22 cellular contexts compared by ENCODE assay signal in genomic region chr17:21358185-21358584, GRCh38. TPM values are rescaled to one million over a fixed set of nuclear protein-coding genes. Genes with fewer than 3 reads are reported as not detected.
DNase-seq lines count a peak whose midpoint lies in the region; ATAC-seq and TF ChIP-seq lines count a peak whose summit lies in the region.
"Had no signal": no experiment of that assay in that cellular context is flagged by ENCODE, and none has a peak within 500 bp of the region (broad histone marks: within the 10 kb centered on the region; RNA-seq: fewer than 3 reads in every experiment).

No MANE protein-coding gene starts in this region.

- no peaks in the 10 kb centered on the region for H3K9me3 Mint-ChIP-seq in neural crest cell
- H3K9me3 Mint-ChIP-seq: HFFc6 had no signal

- peak; percentile 36 for DNase-seq in NCI-H1092 treated with DMSO at 0.1 percent for 48 hours (lab: John Stamatoyannopoulos, UW)
- no peak for DNase-seq in NCI-H1092 (lab: John Stamatoyannopoulos, UW)
- DNase-seq in left ventricle myocardium superior: peak; percentile 24
- DNase-seq in neural crest cell (ENCODE audit: low read depth, low spot score): no peak
- DNase-seq in suprapubic skin (ENCODE audit: low spot score in 2 of 2): no peak
- no peak for DNase-seq in NCI-H2227 treated with DMSO at 0.1 percent for 48 hours (lab: John Stamatoyannopoulos, UW)
- no peak for DNase-seq in germinal center (ENCODE audit: low spot score)
- DNase-seq in H7: no peak
- DNase-seq: DMS79 treated with DMSO at 0.1 percent for 48 hours, Kasumi-1, NCI-H1048, NCI-H146, NCI-H2081, NCI-H510A treated with DMSO at 0.1 percent for 48 hours, NCI-H774, PC-3, SJCRH30 had no signal

- peak overlapping the region; percentile 82 for H3K27ac Mint-ChIP-seq in neural crest cell (ENCODE audit: unreplicated experiment)
- H3K27ac Mint-ChIP-seq: CD14-positive monocyte, HFFc6 had no signal

- TF ChIP-seq EP300 in suprapubic skin (IDR thresholded peaks at IDR 0.05): no peak

- H3K27me3 ChIP-seq in suprapubic skin (no peaks in the 10 kb centered on the region), H7 (ENCODE audit: control insufficient read depth, insufficient read depth, low read length) (no peaks in the 10 kb centered on the region)
- H3K27me3 ChIP-seq: MG63 had no signal

- H3K27ac ChIP-seq in suprapubic skin: peak overlapping the region; percentile 57
- H3K27ac ChIP-seq: 22Rv1, RWPE1, SJCRH30 had no signal

- 14% methylated on average over 2 of the region's 3 CpGs for WGBS in suprapubic skin

- TF ChIP-seq POLR2A in suprapubic skin (IDR thresholded peaks at IDR 0.05): no peak

- peak overlapping the region; percentile 41 for H3K4me3 Mint-ChIP-seq in neural crest cell
- H3K4me3 Mint-ChIP-seq: CD14-positive monocyte, HFFc6 had no signal

- no peak for TF ChIP-seq CTCF in neural crest cell (conservative IDR thresholded peaks at IDR 0.05)
- TF ChIP-seq CTCF in suprapubic skin (IDR thresholded peaks at IDR 0.05): no peak

- intact Hi-C loops in left ventricle myocardium superior (cut with micrococcal nuclease): no loop called here

- H3K4me1 ChIP-seq in suprapubic skin: peaks cover 12% of the 10 kb centered on the region
- H3K4me1 ChIP-seq: SJCRH30 had no signal

- H3K4me3 ChIP-seq in suprapubic skin (no peak overlapping the region), H7 (ENCODE audit: insufficient read depth, low read depth, low read length) (no peak overlapping the region)
- H3K4me3 ChIP-seq: MG63, SJCRH30 had no signal

- peaks cover 2% of the 10 kb centered on the region for H3K27me3 Mint-ChIP-seq in neural crest cell (ENCODE audit: low read depth)

- no peaks in the 10 kb centered on the region for H3K36me3 Mint-ChIP-seq in neural crest cell (ENCODE audit: low read depth)
- H3K36me3 Mint-ChIP-seq: CD14-positive monocyte had no signal

- H3K4me1 Mint-ChIP-seq in neural crest cell: peaks cover 30% of the 10 kb centered on the region

- no peaks in the 10 kb centered on the region for H3K9me3 ChIP-seq in suprapubic skin
- H3K9me3 ChIP-seq: MG63 had no signal

- H3K36me3 ChIP-seq in suprapubic skin (no peaks in the 10 kb centered on the region), H7 (replicated peaks; ENCODE audit: control insufficient read depth, insufficient read depth, low read length) (no peaks in the 10 kb centered on the region)
- H3K36me3 ChIP-seq: MG63, SJCRH30 had no signal

- peak; percentile 74 for ATAC-seq in left ventricle myocardium superior
- ATAC-seq: PC-3 had no signal

RNA-seq across cellular contexts. Expression of gene KCNJ12, which starts 18.0 kb away (rescaled TPM):
- 11.4 TPM for total RNA-seq in left ventricle myocardium superior
- total RNA-seq in neural crest cell: 6.1 and 6.6 TPM in 2 replicates
- 10 to 100 TPM in 1 of 4 donors, 1 to 10 TPM in 2, under 1 TPM in 1; 0.56 to 10.5 (median 5.6) TPM for total RNA-seq in suprapubic skin
- 5.1 and 7.6 TPM in 2 replicates for total RNA-seq in H7 (2014; rRNA removed; shearing (Covaris generic))
- total RNA-seq: HFFc6 had no signal

Comparison
In these comparisons a context has a peak if more than half of its experiments do, and no peak if none do; other contexts are left out.
1. DNase-seq: peak in NCI-H1092 treated with DMSO at 0.1 percent for 48 hours (single experiment) and left ventricle myocardium superior (single experiment); none in NCI-H1092 (single experiment), neural crest cell (single experiment), suprapubic skin (0 of 2), NCI-H2227 treated with DMSO at 0.1 percent for 48 hours (single experiment), germinal center (single experiment) and H7 (single experiment).